16 cellular contexts compared by ENCODE assay signal in genomic region chr16:88774544-88775393, GRCh38. TPM values are rescaled to one million over a fixed set of nuclear protein-coding genes. Genes with fewer than 3 reads are reported as not detected.
DNase-seq lines count a peak whose midpoint lies in the region; ATAC-seq and TF ChIP-seq lines count a peak whose summit lies in the region.
"Had no signal": no experiment of that assay in that cellular context is flagged by ENCODE, and none has a peak within 500 bp of the region (broad histone marks: within the 10 kb centered on the region; RNA-seq: fewer than 3 reads in every experiment).

No MANE protein-coding gene starts in this region.

- no peaks in the 10 kb centered on the region for H3K9me2 ChIP-seq in HCT116 (ENCODE audit: insufficient read depth)

- H3K27ac ChIP-seq in A673 (ENCODE audit: low read depth, low read length, poor library complexity, severe bottlenecking): peak overlapping the region; percentile 57
- peak overlapping the region; percentile 33; the same call in 1 of the 2 replicates for H3K27ac ChIP-seq in HCT116 (ENCODE audit: low read depth, low read length)
- H3K27ac ChIP-seq in CD4-positive, alpha-beta T cell (ENCODE audit: low read depth, low read length): no peak overlapping the region

- H3K4me3 ChIP-seq in A673 (ENCODE audit: low read depth, low read length, poor library complexity, severe bottlenecking): no peak overlapping the region
- no peak overlapping the region for H3K4me3 ChIP-seq in HCT116 (replicated peaks in 1 of 2; ENCODE audit: low read depth in 1 of 2, low read length in 2 of 2)
- H3K4me3 ChIP-seq: HAP-1, prostate gland had no signal

- H3K27me3 ChIP-seq in A673 (replicated peaks; ENCODE audit: insufficient read depth, low read depth, low read length, poor library complexity) (no peaks in the 10 kb centered on the region), HCT116 (ENCODE audit: insufficient read depth, low read length) (no peaks in the 10 kb centered on the region)
- no peaks in the 10 kb centered on the region for H3K27me3 ChIP-seq in CD4-positive, alpha-beta T cell (ENCODE audit: control insufficient read depth, insufficient read depth, low read length)

- no peak for TF ChIP-seq POLR2A in HCT116 (IDR thresholded peaks at IDR 0.05; ENCODE audit: borderline replicate concordance, extremely low read depth, insufficient read depth, insufficient read length)

- H3K36me3 Mint-ChIP-seq in central memory CD8-positive, alpha-beta T cell (ENCODE audit: insufficient read depth): peaks cover 1% of the 10 kb centered on the region
- H3K36me3 Mint-ChIP-seq in osteocyte (ENCODE audit: unreplicated experiment): no peaks in the 10 kb centered on the region
- H3K36me3 Mint-ChIP-seq in CD4-positive, alpha-beta T cell (ENCODE audit: low read depth): no peaks in the 10 kb centered on the region
- no peaks in the 10 kb centered on the region for H3K36me3 Mint-ChIP-seq in activated T-helper 1 cell treated with anti-CD3 and anti-CD28 coated beads, Interleukin-12 subunit alpha, Interleukin-12 subunit beta, Interleukin-2, Interleukin-4 antibody, amounts not matched to agents 30 ng/mL and 10 ng/mL and 1 ng/mL, durations not matched to agents 14 hours and 24 hours and 36 hours (ENCODE audit: low read depth)

- H3K4me2 ChIP-seq in HCT116 (ENCODE audit: low read length): peak overlapping the region; percentile 34

- H3K4me1 ChIP-seq in A673 (ENCODE audit: insufficient read depth, low read length, poor library complexity, severe bottlenecking): peaks cover 74% of the 10 kb centered on the region
- H3K4me1 ChIP-seq in HCT116 (ENCODE audit: control insufficient read depth in 1 of 2, insufficient read depth in 2 of 2, low read length in 2 of 2): peaks cover 48 to 61% of the 10 kb centered on the region in 2 experiments

- RAD21 ChIA-PET in HCT116 (lab: Charles Lee; ENCODE audit: low non-redundant PET in 1 of 2, low total read pairs in 2 of 2, uncharacterized antibody in 2 of 2, unreplicated experiment in 2 of 2): no interaction called here

- H3K4me3 Mint-ChIP-seq in central memory CD8-positive, alpha-beta T cell: no peak overlapping the region
- no peak overlapping the region for H3K4me3 Mint-ChIP-seq in osteocyte (ENCODE audit: unreplicated experiment)
- no peak overlapping the region for H3K4me3 Mint-ChIP-seq in CD4-positive, alpha-beta T cell
- no peak overlapping the region for H3K4me3 Mint-ChIP-seq in activated T-helper 1 cell treated with anti-CD3 and anti-CD28 coated beads, Interleukin-12 subunit alpha, Interleukin-12 subunit beta, Interleukin-2, Interleukin-4 antibody, amounts not matched to agents 30 ng/mL and 10 ng/mL and 1 ng/mL, durations not matched to agents 14 hours and 24 hours and 36 hours
- H3K4me3 Mint-ChIP-seq: activated T-cell treated with anti-CD3 and anti-CD28 coated beads, Interleukin-2, amount 50 U/mL, for 4 hours had no signal

- no peaks in the 10 kb centered on the region for H3K27me3 Mint-ChIP-seq in central memory CD8-positive, alpha-beta T cell
- no peaks in the 10 kb centered on the region for H3K27me3 Mint-ChIP-seq in osteocyte (ENCODE audit: unreplicated experiment)
- no peaks in the 10 kb centered on the region for H3K27me3 Mint-ChIP-seq in CD4-positive, alpha-beta T cell
- H3K27me3 Mint-ChIP-seq in activated T-helper 1 cell treated with anti-CD3 and anti-CD28 coated beads, Interleukin-12 subunit alpha, Interleukin-12 subunit beta, Interleukin-2, Interleukin-4 antibody, amounts not matched to agents 30 ng/mL and 10 ng/mL and 1 ng/mL, durations not matched to agents 14 hours and 24 hours and 36 hours (ENCODE audit: insufficient read depth): no peaks in the 10 kb centered on the region

- TF ChIP-seq RAD21 in HCT116 (IDR thresholded peaks at IDR 0.05; ENCODE audit: low read depth): no peak

- peak overlapping the region; percentile 79 for H3K27ac Mint-ChIP-seq in central memory CD8-positive, alpha-beta T cell (ENCODE audit: low read depth)
- peak overlapping the region; percentile 85 for H3K27ac Mint-ChIP-seq in osteocyte (ENCODE audit: unreplicated experiment)
- H3K27ac Mint-ChIP-seq in CD4-positive, alpha-beta T cell: no peak overlapping the region
- no peak overlapping the region for H3K27ac Mint-ChIP-seq in activated T-helper 1 cell treated with anti-CD3 and anti-CD28 coated beads, Interleukin-12 subunit alpha, Interleukin-12 subunit beta, Interleukin-2, Interleukin-4 antibody, amounts not matched to agents 30 ng/mL and 10 ng/mL and 1 ng/mL, durations not matched to agents 14 hours and 24 hours and 36 hours

- peaks cover 19% of the 10 kb centered on the region; the same call in 1 of the 2 replicates for H4K20me1 ChIP-seq in HCT116 (ENCODE audit: insufficient read depth)

- no peak for ATAC-seq in HCT116
- ATAC-seq in central memory CD8-positive, alpha-beta T cell (replicated peaks; ENCODE audit: extremely low read depth, poor library complexity, severe bottlenecking): no peak
- no peak for ATAC-seq in CD4-positive, alpha-beta T cell (ENCODE audit: poor library complexity)
- ATAC-seq: activated T-cell treated with anti-CD3 and anti-CD28 coated beads, Interleukin-2, amount 50 U/mL, for 4 hours; stimulated activated naive CD8-positive, alpha-beta T cell treated with anti-CD3 and anti-CD28 coated beads, Interleukin-15, Interleukin-2, amounts not matched to agents 100 U/mL and 50 U/mL, for 24 hours had no signal

- H3K4me1 Mint-ChIP-seq in central memory CD8-positive, alpha-beta T cell: peaks cover 22% of the 10 kb centered on the region
- peaks cover 81% of the 10 kb centered on the region for H3K4me1 Mint-ChIP-seq in osteocyte (ENCODE audit: unreplicated experiment)
- H3K4me1 Mint-ChIP-seq in CD4-positive, alpha-beta T cell (ENCODE audit: low read depth): peaks cover 17% of the 10 kb centered on the region
- H3K4me1 Mint-ChIP-seq in activated T-helper 1 cell treated with anti-CD3 and anti-CD28 coated beads, Interleukin-12 subunit alpha, Interleukin-12 subunit beta, Interleukin-2, Interleukin-4 antibody, amounts not matched to agents 30 ng/mL and 10 ng/mL and 1 ng/mL, durations not matched to agents 14 hours and 24 hours and 36 hours (ENCODE audit: low read depth): no peaks in the 10 kb centered on the region

- H3K36me3 ChIP-seq in A673 (ENCODE audit: insufficient read depth, low read length, poor library complexity, severe bottlenecking): no peaks in the 10 kb centered on the region
- peaks cover 0 to 14% of the 10 kb centered on the region in 2 experiments; a peak in 1 of 4 replicates for H3K36me3 ChIP-seq in HCT116 (ENCODE audit: control insufficient read depth in 1 of 2, insufficient read depth in 2 of 2, low read length in 2 of 2)
- H3K36me3 ChIP-seq: HAP-1, prostate gland had no signal

- no peak overlapping the region for H2AFZ ChIP-seq in HCT116 (ENCODE audit: low read depth, low read length, poor library complexity, severe bottlenecking)

- no peaks in the 10 kb centered on the region for H3K9me3 ChIP-seq in A673 (ENCODE audit: low read depth, low read length, poor library complexity, severe bottlenecking)
- no peaks in the 10 kb centered on the region for H3K9me3 ChIP-seq in HCT116 (ENCODE audit: control insufficient read depth in 1 of 2, insufficient read depth in 1 of 2, low read depth in 1 of 2, low read length in 2 of 2)
- H3K9me3 ChIP-seq in CD4-positive, alpha-beta T cell (ENCODE audit: control insufficient read depth, low read length): no peaks in the 10 kb centered on the region
- H3K9me3 ChIP-seq: HAP-1, prostate gland had no signal

- POLR2A ChIA-PET in A673 (lab: Charles Lee; ENCODE audit: low non-redundant PET) (no interaction called here), HCT116 (lab: Charles Lee) (interaction anchor here (0.9 to 3.2 kb wide), 3 partner anchors 10 to 112 kb away, joined by 3 to 18 read pairs (median 3); partner anchors contain the start of genes MVD and PIEZO1)
- POLR2A ChIA-PET in CD4-positive, alpha-beta T cell (lab: Charles Lee): interaction anchor here (0.8 to 1.6 kb wide), 2 partner anchors 8 to 29 kb away, joined by 3 to 4 read pairs; no protein-coding TSS in a partner anchor

- peaks cover 99% of the 10 kb centered on the region for H3K79me2 ChIP-seq in HCT116 (ENCODE audit: insufficient read depth, low read length)

- in situ Hi-C loops in GM13976 (cut with MboI; ENCODE audit: low sequenced_read_pairs, unreplicated experiment) (no loop called here), ACHN (cut with HindIII; ENCODE audit: low pct_ligation_motif_present, low pct_unique_long_range_greater_than_20kb, low sequenced_read_pairs) (loop anchor here (25.0 kb wide), 1 partner anchor 88 kb away; the partner anchor contains the start of genes GALNS, PABPN1L and TRAPPC2L)

- DNase-seq in A673 (ENCODE audit: low spot score): no peak
- DNase-seq in HCT116 (ENCODE audit: low read depth, low spot score): no peak
- DNase-seq in central memory CD8-positive, alpha-beta T cell (ENCODE audit: low spot score in 2 of 2): no peak
- DNase-seq in osteocyte (ENCODE audit: extremely low spot score, unreplicated experiment): no peak
- no peak for DNase-seq in CD4-positive, alpha-beta T cell
- no peak for DNase-seq in activated T-helper 1 cell treated with anti-CD3 and anti-CD28 coated beads, Interleukin-12 subunit alpha, Interleukin-12 subunit beta, Interleukin-2, Interleukin-4 antibody, amounts not matched to agents 30 ng/mL and 10 ng/mL and 1 ng/mL, durations not matched to agents 14 hours and 24 hours and 36 hours (ENCODE audit: low spot score)
- DNase-seq in GM13976 (ENCODE audit: low spot score): no peak
- DNase-seq in ACHN: no peak
- DNase-seq: activated CD4-positive, alpha-beta T cell treated with anti-CD3 and anti-CD28 coated beads, Interleukin-2, amount 50 U/mL, for 1 hour; activated T-cell treated with anti-CD3 and anti-CD28 coated beads, Interleukin-2, amount 50 U/mL, for 4 hours; effector memory CD4-positive, alpha-beta T cell; NCI-H187; NCI-H510A; stimulated activated naive CD8-positive, alpha-beta T cell treated with anti-CD3 and anti-CD28 coated beads, Interleukin-15, Interleukin-2, amounts not matched to agents 100 U/mL and 50 U/mL, for 24 hours had no signal

- intact Hi-C loops in A673 (cut with micrococcal nuclease; ENCODE audit: unreplicated experiment): no loop called here
- intact Hi-C loops in HCT116 (cut with micrococcal nuclease): no loop called here
- intact Hi-C loops in CD4-positive, alpha-beta T cell (cut with DNase I, micrococcal nuclease): no loop called here
- intact Hi-C loops in activated T-helper 1 cell treated with anti-CD3 and anti-CD28 coated beads, Interleukin-12 subunit alpha, Interleukin-12 subunit beta, Interleukin-2, Interleukin-4 antibody, amounts not matched to agents 30 ng/mL and 10 ng/mL and 1 ng/mL, durations not matched to agents 14 hours and 24 hours and 36 hours (cut with micrococcal nuclease): no loop called here

- no peaks in the 10 kb centered on the region for H3K9me3 Mint-ChIP-seq in central memory CD8-positive, alpha-beta T cell
- H3K9me3 Mint-ChIP-seq in osteocyte (ENCODE audit: unreplicated experiment): no peaks in the 10 kb centered on the region
- H3K9me3 Mint-ChIP-seq in CD4-positive, alpha-beta T cell: no peaks in the 10 kb centered on the region
- H3K9me3 Mint-ChIP-seq in activated T-helper 1 cell treated with anti-CD3 and anti-CD28 coated beads, Interleukin-12 subunit alpha, Interleukin-12 subunit beta, Interleukin-2, Interleukin-4 antibody, amounts not matched to agents 30 ng/mL and 10 ng/mL and 1 ng/mL, durations not matched to agents 14 hours and 24 hours and 36 hours: no peaks in the 10 kb centered on the region
- H3K9me3 Mint-ChIP-seq: activated T-cell treated with anti-CD3 and anti-CD28 coated beads, Interleukin-2, amount 50 U/mL, for 4 hours had no signal

- 0 out of 2 replicates have a peak overlapping the region, but pooled peaks have one; percentile 26 for H3K9ac ChIP-seq in HCT116 (ENCODE audit: low read length)

- CTCF ChIA-PET in A673 (lab: Charles Lee) (no interaction called here), HCT116 (lab: Charles Lee) (interaction anchor here (1.1 to 2.0 kb wide), 2 partner anchors 10 to 37 kb away, joined by 6 to 8 read pairs; partner anchors contain the start of gene PIEZO1)
- CTCF ChIA-PET in CD4-positive, alpha-beta T cell (lab: Charles Lee): no interaction called here

- BruUV-seq in A673 (replicated peaks; lab: Mats Ljungman, UMichigan) (no TSS peak), HCT116 (replicated peaks; lab: Mats Ljungman, UMichigan) (no TSS peak)

- TF ChIP-seq CTCF in A673 (conservative IDR thresholded peaks at IDR 0.05; ENCODE audit: low read depth, low read length) (no peak), HCT116 (IDR thresholded peaks at IDR 0.05 in 2 of 3, conservative IDR thresholded peaks at IDR 0.05 in 1 of 3; ENCODE audit: borderline replicate concordance in 1 of 3, insufficient read depth in 1 of 3, low read depth in 2 of 3, low read length in 2 of 3) (no peak), osteocyte (IDR thresholded peaks at IDR 0.05) (no peak), GM13976 (IDR thresholded peaks at IDR 0.05; ENCODE audit: borderline replicate concordance, control extremely low read depth, extremely low read depth, insufficient read depth, missing control alignments) (no peak)
- TF ChIP-seq CTCF in CD4-positive, alpha-beta T cell (IDR thresholded peaks at IDR 0.05): no peak

RNA-seq across cellular contexts. Expression of gene PIEZO1, which starts 10.3 kb away (rescaled TPM):
- total RNA-seq in A673 (2021): 174 and 182 TPM in 2 replicates
- 224 TPM for total RNA-seq in HCT116 (2021; ENCODE audit: unreplicated experiment)
- 198 and 280 TPM in 2 replicates for polyA plus RNA-seq in HCT116 (2012)
- total RNA-seq in osteocyte: 165 and 174 TPM in 2 replicates
- 100 to 1,000 TPM; 142 to 146 TPM for total RNA-seq in CD4-positive, alpha-beta T cell
- 214 and 217 TPM in 2 replicates for total RNA-seq in activated T-helper 1 cell treated with anti-CD3 and anti-CD28 coated beads, Interleukin-12 subunit alpha, Interleukin-12 subunit beta, Interleukin-2, Interleukin-4 antibody, amounts not matched to agents 30 ng/mL and 10 ng/mL and 1 ng/mL, durations not matched to agents 14 hours and 24 hours and 36 hours

RNA-seq across cellular contexts. Expression of gene CDT1, which starts 28.8 kb away (rescaled TPM):
- total RNA-seq in A673 (2021): 103 TPM in 2 replicates
- total RNA-seq in HCT116 (2021; ENCODE audit: unreplicated experiment): 160 TPM
- 123 and 132 TPM in 2 replicates for polyA plus RNA-seq in HCT116 (2012)
- 5.6 and 6.6 TPM in 2 replicates for total RNA-seq in osteocyte
- total RNA-seq in CD4-positive, alpha-beta T cell: 1 to 10 TPM in 1 of 2 experiments, under 1 TPM in 1; 0.47 to 1.0 TPM
- 95.4 and 97.3 TPM in 2 replicates for total RNA-seq in activated T-helper 1 cell treated with anti-CD3 and anti-CD28 coated beads, Interleukin-12 subunit alpha, Interleukin-12 subunit beta, Interleukin-2, Interleukin-4 antibody, amounts not matched to agents 30 ng/mL and 10 ng/mL and 1 ng/mL, durations not matched to agents 14 hours and 24 hours and 36 hours

RNA-seq across cellular contexts. Expression of gene APRT, which starts 37.0 kb away (rescaled TPM):
- 129 and 134 TPM in 2 replicates for total RNA-seq in A673 (2021)
- 311 TPM for total RNA-seq in HCT116 (2021; ENCODE audit: unreplicated experiment)
- polyA plus RNA-seq in HCT116 (2012): 329 and 349 TPM in 2 replicates
- 77.1 and 83.9 TPM in 2 replicates for total RNA-seq in osteocyte
- 100 to 1,000 TPM; 153 to 154 TPM for total RNA-seq in CD4-positive, alpha-beta T cell
- 301 and 303 TPM in 2 replicates for total RNA-seq in activated T-helper 1 cell treated with anti-CD3 and anti-CD28 coated beads, Interleukin-12 subunit alpha, Interleukin-12 subunit beta, Interleukin-2, Interleukin-4 antibody, amounts not matched to agents 30 ng/mL and 10 ng/mL and 1 ng/mL, durations not matched to agents 14 hours and 24 hours and 36 hours

Comparison
In these comparisons a context has a peak if more than half of its experiments do, and no peak if none do; other contexts are left out.
1. H3K27ac Mint-ChIP-seq: peak in central memory CD8-positive, alpha-beta T cell (single experiment) and osteocyte (single experiment); none in CD4-positive, alpha-beta T cell (single experiment) and activated T-helper 1 cell treated with anti-CD3 and anti-CD28 coated beads, Interleukin-12 subunit alpha, Interleukin-12 subunit beta, Interleukin-2, Interleukin-4 antibody, amounts not matched to agents 30 ng/mL and 10 ng/mL and 1 ng/mL, durations not matched to agents 14 hours and 24 hours and 36 hours (single experiment).
2. RNA of gene CDT1, which starts 28.8 kb away (total RNA-seq): 160 TPM in HCT116 (single experiment), 103 TPM in A673 and 95.4 to 97.3 TPM in activated T-helper 1 cell treated with anti-CD3 and anti-CD28 coated beads, Interleukin-12 subunit alpha, Interleukin-12 subunit beta, Interleukin-2, Interleukin-4 antibody, amounts not matched to agents 30 ng/mL and 10 ng/mL and 1 ng/mL, durations not matched to agents 14 hours and 24 hours and 36 hours; 5.6 to 6.6 TPM in osteocyte and 0.47 to 1.0 TPM in CD4-positive, alpha-beta T cell; every median in the first group is over 10 times any median in the second.